Comparison of ENCODE assay signal across 27 cellular contexts in genomic region chr18:23424616-23425015, GRCh38.
"Had no signal": no experiment of that assay in that cellular context is flagged by ENCODE, and none has a peak within 500 bp of the region (broad histone marks: within the 10 kb centered on the region; RNA-seq: fewer than 3 reads in every experiment).

No MANE protein-coding gene starts in this region.

- H3K9me3 ChIP-seq: adrenal gland, body of pancreas, breast epithelium, SJCRH30 had no signal

- H3K4me1 Mint-ChIP-seq: activated CD4-positive, alpha-beta T cell treated with anti-CD3 and anti-CD28 coated beads for 36 hours had no signal

- H3K9me3 Mint-ChIP-seq: T-helper 1 cell treated with Interleukin-12 subunit alpha and Interleukin-12 subunit beta and Interleukin-4 antibody, amounts not matched to agents 30 μg/mL and 1 μg/mL, for 36 hours had no signal

- H3K36me3 ChIP-seq: adrenal gland, breast epithelium, SJCRH30 had no signal

- H3K9ac ChIP-seq: KMS-11 had no signal

- H3K27ac Mint-ChIP-seq: activated CD4-positive, alpha-beta T cell treated with anti-CD3 and anti-CD28 coated beads for 36 hours; activated CD4-positive, alpha-beta T cell treated with anti-CD3 and anti-CD28 coated beads, Interleukin-2, amount 10 ng/mL, durations not matched to agents 7 days and 5 days; activated CD8-positive, alpha-beta T cell treated with anti-CD3 and anti-CD28 coated beads, Interleukin-2, amount 10 ng/mL, durations not matched to agents 7 days and 5 days; activated naive CD4-positive, alpha-beta T cell treated with anti-CD3 and anti-CD28 coated beads for 36 hours; activated naive CD4-positive, alpha-beta T cell treated with anti-CD3 and anti-CD28 coated beads, Interleukin-2, amount 50 U/mL, for 72 hours; activated T-helper 1 cell treated with anti-CD3 and anti-CD28 coated beads, Interleukin-12 subunit alpha, Interleukin-12 subunit beta, Interleukin-2, Interleukin-4 antibody, amounts not matched to agents 30 ng/mL and 10 ng/mL and 1 ng/mL, durations not matched to agents 14 hours and 24 hours and 36 hours; T-helper 1 cell treated with Interleukin-12 subunit alpha and Interleukin-12 subunit beta and Interleukin-4 antibody, amounts not matched to agents 30 μg/mL and 1 μg/mL, for 36 hours; T-helper 2 cell treated with Interferon-gamma antibody and Interleukin-4, amounts not matched to agents 5 μg/mL and 100 μg/mL, for 36 hours had no signal

- ATAC-seq: activated CD4-positive, alpha-beta T cell treated with anti-CD3 and anti-CD28 coated beads for 36 hours; activated CD4-positive, CD25-positive, alpha-beta regulatory T cell treated with anti-CD3 and anti-CD28 coated beads, Interleukin-2, amount 50 U/mL, for 24 hours; activated CD8-positive, alpha-beta T cell treated with anti-CD3 and anti-CD28 coated beads, Interleukin-2, amount 10 ng/mL, durations not matched to agents 7 days and 5 days; activated naive CD4-positive, alpha-beta T cell treated with anti-CD3 and anti-CD28 coated beads, Interleukin-2, amount 50 U/mL, for 72 hours; activated T-cell treated with anti-CD3 and anti-CD28 coated beads, Interleukin-2, amount 50 U/mL, for 4 hours; body of pancreas; Panc1 had no signal

- H3K4me3 Mint-ChIP-seq: activated CD4-positive, alpha-beta T cell treated with anti-CD3 and anti-CD28 coated beads for 36 hours; activated CD4-positive, alpha-beta T cell treated with anti-CD3 and anti-CD28 coated beads, Interleukin-2, amount 10 ng/mL, durations not matched to agents 7 days and 5 days; activated CD8-positive, alpha-beta T cell treated with anti-CD3 and anti-CD28 coated beads, Interleukin-2, amount 10 ng/mL, durations not matched to agents 7 days and 5 days; activated naive CD4-positive, alpha-beta T cell treated with anti-CD3 and anti-CD28 coated beads for 36 hours; activated T-cell treated with anti-CD3 and anti-CD28 coated beads, Interleukin-2, amount 50 U/mL, for 4 hours; activated T-helper 1 cell treated with anti-CD3 and anti-CD28 coated beads, Interleukin-12 subunit alpha, Interleukin-12 subunit beta, Interleukin-2, Interleukin-4 antibody, amounts not matched to agents 30 ng/mL and 10 ng/mL and 1 ng/mL, durations not matched to agents 14 hours and 24 hours and 36 hours; T-helper 1 cell treated with Interleukin-12 subunit alpha and Interleukin-12 subunit beta and Interleukin-4 antibody, amounts not matched to agents 30 μg/mL and 1 μg/mL, for 36 hours; T-helper 2 cell treated with Interferon-gamma antibody and Interleukin-4, amounts not matched to agents 5 μg/mL and 100 μg/mL, for 36 hours had no signal

- H3K27me3 ChIP-seq: adrenal gland, body of pancreas, breast epithelium, SJCRH30 had no signal

- DNase-seq: activated CD4-positive, alpha-beta T cell treated with anti-CD3 and anti-CD28 coated beads for 36 hours; activated CD4-positive, alpha-beta T cell treated with anti-CD3 and anti-CD28 coated beads, Interleukin-2, amount 10 ng/mL, durations not matched to agents 7 days and 5 days; activated CD4-positive, alpha-beta T cell treated with anti-CD3 and anti-CD28 coated beads, Interleukin-2, amount 50 U/mL, for 48 hours; activated CD8-positive, alpha-beta T cell treated with anti-CD3 and anti-CD28 coated beads, Interleukin-2, amount 10 ng/mL, durations not matched to agents 7 days and 5 days; activated gamma-delta T cell treated with Interleukin-2 at 50 U/mL for 16 hours; activated naive CD4-positive, alpha-beta T cell treated with anti-CD3 and anti-CD28 coated beads for 36 hours; activated T-cell treated with anti-CD3 and anti-CD28 coated beads, Interleukin-2, amount 50 U/mL, for 4 hours; adrenal gland; body of pancreas; NCI-H1105 treated with DMSO at 0.1 percent for 48 hours; NCI-H1436; NCI-H1694; NCI-H1930; NCI-H345; NCI-H524 treated with DMSO at 0.1 percent for 48 hours; NK-92 treated with Interleukin-12 subunit alpha and Interleukin-12 subunit beta, amount 100 ng/mL, for 24 hours; SHP77; SJCRH30 had no signal

- H3K4me1 ChIP-seq: adrenal gland, body of pancreas, breast epithelium had no signal

- H3K27me3 Mint-ChIP-seq: activated CD4-positive, alpha-beta T cell treated with anti-CD3 and anti-CD28 coated beads for 36 hours; activated CD4-positive, alpha-beta T cell treated with anti-CD3 and anti-CD28 coated beads, Interleukin-2, amount 10 ng/mL, durations not matched to agents 7 days and 5 days had no signal

- H3K27ac ChIP-seq: adrenal gland, body of pancreas, breast epithelium, KMS-11, SJCRH30, SK-N-MC had no signal

- H3K4me2 ChIP-seq: KMS-11 had no signal

- H3K4me3 ChIP-seq: adrenal gland, body of pancreas, breast epithelium, SJCRH30, SK-N-MC had no signal
